In the genomic region with DNA sequence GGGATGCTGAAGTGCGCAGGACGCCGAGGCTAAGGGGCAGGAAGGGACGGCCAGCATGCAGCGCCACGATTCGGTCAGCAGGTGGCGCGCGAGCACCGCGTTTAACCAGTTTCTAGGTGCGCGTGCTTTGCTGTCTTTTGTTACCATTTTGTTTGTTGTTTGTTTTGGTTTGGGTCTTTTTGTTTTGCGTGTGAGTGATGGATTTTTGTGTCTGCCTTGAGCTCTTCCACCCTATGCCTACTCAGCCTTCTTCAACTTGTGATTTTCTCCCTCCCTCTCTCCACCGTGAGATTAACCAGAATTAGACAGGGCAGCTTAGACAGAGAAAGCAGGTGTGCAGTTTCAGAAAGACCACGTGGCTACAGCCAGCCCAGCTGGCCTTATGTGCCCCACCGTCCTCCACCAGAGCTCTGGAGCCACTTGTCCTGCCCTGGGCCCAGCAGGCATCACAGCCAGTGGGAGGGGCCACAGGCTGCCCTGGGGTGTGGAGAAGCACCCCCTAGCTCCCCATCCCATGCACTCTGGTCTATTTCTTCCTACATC, we compare ENCODE assay signal across 8 cellular contexts.
DNase-seq lines count a peak whose midpoint lies in the region; ATAC-seq, FAIRE-seq and TF ChIP-seq lines count a peak whose summit lies in the region.

No MANE protein-coding gene starts in this region.

- peak; percentile 64 for DNase-seq in GM12892 (ENCODE audit: insufficient read length)
- DNase-seq in NCI-H1105 treated with DMSO at 0.1 percent for 48 hours (lab: John Stamatoyannopoulos, UW): peak; percentile 75
- DNase-seq in SW480 (ENCODE audit: low spot score): peak; percentile 62
- peak; percentile 41 for DNase-seq in activated naive CD8-positive, alpha-beta T cell treated with anti-CD3 and anti-CD28 coated beads, Interleukin-2, amount 50 U/mL, for 16 hours (ENCODE audit: low read depth, low spot score)
- DNase-seq in left ventricle myocardium inferior: peak; percentile 73
- DNase-seq in retinal pigment epithelial cell (ENCODE audit: low read depth): no peak
- DNase-seq in cortex of kidney (lab: John Stamatoyannopoulos, UW): no peak

- ATAC-seq in HG02678 (IDR thresholded peaks at IDR 0.05; ENCODE audit: unreplicated experiment): peak; percentile 93

- no peaks in the 10 kb centered on the region for H3K27me3 ChIP-seq in left ventricle myocardium inferior (ENCODE audit: low read depth)

- no peaks in the 10 kb centered on the region for H3K36me3 ChIP-seq in left ventricle myocardium inferior

- H3K9me3 ChIP-seq in left ventricle myocardium inferior (replicated peaks): no peaks in the 10 kb centered on the region

- intact Hi-C loops in left ventricle myocardium inferior (cut with micrococcal nuclease): loop anchor here (5.0 kb wide), 1 partner anchor 1590 kb away; no protein-coding TSS in a partner anchor

- H3K4me3 ChIP-seq in left ventricle myocardium inferior: peak overlapping the region; percentile 34
- peak overlapping the region; percentile 30 for H3K4me3 ChIP-seq in retinal pigment epithelial cell (ENCODE audit: low read length)

- TF ChIP-seq POLR2A in GM12892 (IDR thresholded peaks at IDR 0.05; ENCODE audit: low read depth, low read length): no peak

- H3K4me1 ChIP-seq in left ventricle myocardium inferior: peaks cover 4% of the 10 kb centered on the region

- H3K27ac ChIP-seq in left ventricle myocardium inferior (replicated peaks): no peak overlapping the region

- TF ChIP-seq CTCF in left ventricle myocardium inferior (IDR thresholded peaks at IDR 0.05; ENCODE audit: borderline replicate concordance) (peak; percentile 99), retinal pigment epithelial cell (conservative IDR thresholded peaks at IDR 0.05; ENCODE audit: low read depth, low read length) (peak; percentile 95)

- peak; percentile 91 for FAIRE-seq in GM12892 (lab: Jason Lieb, UNC)

Comparison
In these comparisons a context has a peak if more than half of its experiments do, and no peak if none do; other contexts are left out.
1. DNase-seq: peak in GM12892 (single experiment), NCI-H1105 treated with DMSO at 0.1 percent for 48 hours (single experiment), SW480 (single experiment), activated naive CD8-positive, alpha-beta T cell treated with anti-CD3 and anti-CD28 coated beads, Interleukin-2, amount 50 U/mL, for 16 hours (single experiment) and left ventricle myocardium inferior (single experiment); none in retinal pigment epithelial cell (single experiment) and cortex of kidney (single experiment).